Comparison of ENCODE assay signal across 16 cellular contexts in the genomic region with DNA sequence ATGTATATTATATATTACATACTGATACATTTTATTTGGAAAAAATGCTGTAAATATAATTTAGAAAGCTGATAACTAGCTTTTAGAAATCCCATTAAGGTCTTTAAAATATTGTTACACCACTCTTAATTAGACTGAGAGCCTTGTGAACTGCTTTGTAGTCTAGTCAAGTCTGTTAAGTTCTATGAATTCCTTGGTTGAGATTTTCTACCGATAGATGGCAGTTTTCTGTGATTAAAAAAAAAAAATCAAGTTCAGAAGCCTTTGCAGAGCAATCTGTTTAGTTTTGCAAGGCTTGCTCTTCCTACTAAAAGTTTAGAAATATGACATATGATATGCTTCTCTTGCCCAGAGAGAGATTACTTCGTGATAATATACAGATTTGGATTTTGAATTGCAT.
DNase-seq lines count a peak whose midpoint lies in the region; ATAC-seq and TF ChIP-seq lines count a peak whose summit lies in the region.
"Had no signal": no experiment of that assay in that cellular context is flagged by ENCODE, and none has a peak within 500 bp of the region (broad histone marks: within the 10 kb centered on the region; RNA-seq: fewer than 3 reads in every experiment).

No MANE protein-coding gene starts in this region.

- H3K27ac ChIP-seq in C4-2B (no peak overlapping the region), coronary artery (no peak overlapping the region)
- H3K27ac ChIP-seq: BLaER1 treated with 17β-estradiol and CSF1 and Interleukin-3, amounts not matched to agents 10 nM and 100 nM; testis had no signal

- H3K4me3 ChIP-seq in fibroblast of mammary gland (ENCODE audit: control insufficient read depth, low read depth, low read length) (no peak overlapping the region), coronary artery (no peak overlapping the region)
- H3K4me3 ChIP-seq: BLaER1 treated with 17β-estradiol and CSF1 and Interleukin-3, amounts not matched to agents 10 nM and 100 nM; testis had no signal

- ATAC-seq in HG03457 (IDR thresholded peaks at IDR 0.05; ENCODE audit: unreplicated experiment) = no peak

- DNase-seq in HT-29 (ENCODE audit: low spot score) (peak; percentile 17), RKO (ENCODE audit: low spot score) (peak; percentile 18), fibroblast of mammary gland (ENCODE audit: low read depth) (no peak), coronary artery (ENCODE audit: low spot score) (no peak), NCI-H1694 treated with DMSO at 0.1 percent for 48 hours (lab: John Stamatoyannopoulos, UW) (no peak)
- DNase-seq in stimulated activated CD4-positive, alpha-beta T cell treated with anti-CD3 and anti-CD28 coated beads, Interleukin-12 subunit alpha, Interleukin-12 subunit beta, amount 100 ng/mL, for 4 hours = no peak
- DNase-seq: activated CD4-positive, alpha-beta T cell treated with anti-CD3 and anti-CD28 coated beads, Interleukin-2, amount 50 U/mL, for 48 hours; activated T-cell treated with anti-CD3 and anti-CD28 coated beads, Interleukin-2, amount 50 U/mL, for 1 hour; DMS153; MV-4-11; NCI-H2081 treated with DMSO at 0.1 percent for 48 hours; SW 1271; testis had no signal

- TF ChIP-seq CTCF in C4-2B (conservative IDR thresholded peaks at IDR 0.05) (peak; percentile 64), fibroblast of mammary gland (conservative IDR thresholded peaks at IDR 0.05; ENCODE audit: control insufficient read depth, insufficient read depth, low read depth, low read length) (peak; percentile 21), coronary artery (IDR thresholded peaks at IDR 0.05) (no peak)

Comparison
In these comparisons a context has a peak if more than half of its experiments do, and no peak if none do; other contexts are left out.
1. DNase-seq: peak in HT-29 (single experiment) and RKO (single experiment); none in fibroblast of mammary gland (single experiment), coronary artery (single experiment), stimulated activated CD4-positive, alpha-beta T cell treated with anti-CD3 and anti-CD28 coated beads, Interleukin-12 subunit alpha, Interleukin-12 subunit beta, amount 100 ng/mL, for 4 hours (single experiment) and NCI-H1694 treated with DMSO at 0.1 percent for 48 hours (single experiment).